Comparison of ENCODE assay signal across 8 cellular contexts in genomic region chr2:205024822-205025518, GRCh38.
DNase-seq lines count a peak whose midpoint lies in the region; ATAC-seq, FAIRE-seq and TF ChIP-seq lines count a peak whose summit lies in the region.

No MANE protein-coding gene starts in this region.

- H3K4me3 Mint-ChIP-seq in naive thymus-derived CD8-positive, alpha-beta T cell, result no peak overlapping the region

- H3K4me1 ChIP-seq in thoracic aorta (ENCODE audit: control insufficient read depth in 1 of 2, low read depth in 2 of 2), result peaks cover 0 to 6% of the 10 kb centered on the region in 2 donors

- no peaks in the 10 kb centered on the region for H3K27me3 Mint-ChIP-seq in naive thymus-derived CD8-positive, alpha-beta T cell

- peak; percentile 98 for ATAC-seq in thoracic aorta (ENCODE audit: insufficient number of reproducible peaks, low FRiP score, low read depth)
- ATAC-seq in HG02678 (IDR thresholded peaks at IDR 0.05; ENCODE audit: unreplicated experiment), result no peak
- ATAC-seq in naive thymus-derived CD8-positive, alpha-beta T cell, result no peak

- H3K36me3 Mint-ChIP-seq in naive thymus-derived CD8-positive, alpha-beta T cell, result peaks cover 0 to 4% (median 2%) of the 10 kb centered on the region in 3 donors

- H3K27ac ChIP-seq in thoracic aorta, result peak overlapping the region in 1 of 2 donors; percentile 6

- H3K27ac Mint-ChIP-seq in naive thymus-derived CD8-positive, alpha-beta T cell, result peak overlapping the region in 2 of 10 donors; percentile 32 to 64

- no peaks in the 10 kb centered on the region for H3K36me3 ChIP-seq in thoracic aorta

- FAIRE-seq in RCC 7860 (lab: Jason Lieb, UNC), result peak; percentile 98

- peak overlapping the region; percentile 37 for H3K4me3 ChIP-seq in thoracic aorta

- POLR2A ChIA-PET in naive thymus-derived CD8-positive, alpha-beta T cell (lab: Charles Lee), result interaction anchor here (0.7 kb wide), 1 partner anchor 1133 kb away, joined by 3 read pairs; no protein-coding TSS in a partner anchor

- TF ChIP-seq CTCF in thoracic aorta (IDR thresholded peaks at IDR 0.05), result no peak

- DNase-seq in GDM1 (lab: John Stamatoyannopoulos, UW) (peak; percentile 2), RCC 7860 (ENCODE audit: low spot score) (peak; percentile 96), cerebellum (ENCODE audit: low spot score) (peak; percentile 17), lung microvascular endothelial cell (ENCODE audit: low read depth in 2 of 2) (peak; percentile 94 to 96), thoracic aorta (ENCODE audit: low spot score) (peak; percentile 38), SKM-1 treated with dmso at 0.1 percent for 144 hours (lab: John Stamatoyannopoulos, UW; ENCODE audit: unreplicated experiment) (no peak)
- no peak for DNase-seq in naive thymus-derived CD8-positive, alpha-beta T cell

- no peaks in the 10 kb centered on the region for H3K9me3 ChIP-seq in thoracic aorta

- peaks cover 14 to 20% (median 17%) of the 10 kb centered on the region in 4 donors for H3K4me1 Mint-ChIP-seq in naive thymus-derived CD8-positive, alpha-beta T cell

- no peaks in the 10 kb centered on the region for H3K27me3 ChIP-seq in thoracic aorta (replicated peaks; ENCODE audit: insufficient read depth)

- peaks cover 0 to 2% (median 0%) of the 10 kb centered on the region in 9 donors for H3K9me3 Mint-ChIP-seq in naive thymus-derived CD8-positive, alpha-beta T cell

Comparison
In these comparisons a context has a peak if more than half of its experiments do, and no peak if none do; other contexts are left out.
1. DNase-seq: peak in GDM1 (single experiment), RCC 7860 (single experiment), cerebellum (single experiment), lung microvascular endothelial cell (2 of 2) and thoracic aorta (single experiment); none in SKM-1 treated with dmso at 0.1 percent for 144 hours (single experiment) and naive thymus-derived CD8-positive, alpha-beta T cell (0 of 10).